ENCODE assay signal across 2 cellular contexts in genomic region chr5:1438871-1439270, GRCh38.
TF ChIP-seq lines count a peak whose summit lies in the region.

No MANE protein-coding gene starts in this region.

TF ChIP-seq in H1, 55 proteins besides CTCF, POLR2A, EP300 and RAD21:
- no peak for TF ChIP-seq RBBP5 (IDR thresholded peaks at IDR 0.05; ENCODE audit: borderline replicate concordance, low read depth, low read length)
- no peak for TF ChIP-seq BRCA1 (IDR thresholded peaks at IDR 0.05; ENCODE audit: low read depth, low read length)
- no peak for TF ChIP-seq CBX5 (IDR thresholded peaks at IDR 0.05; ENCODE audit: low read depth, low read length)
- no peak for TF ChIP-seq SUZ12 (IDR thresholded peaks at IDR 0.05; ENCODE audit: low read length)
- no peak for TF ChIP-seq CHD2 (IDR thresholded peaks at IDR 0.05; ENCODE audit: low read length)
- TF ChIP-seq TEAD4 (IDR thresholded peaks at IDR 0.05; ENCODE audit: low read depth, low read length): no peak
- no peak for TF ChIP-seq MAFK (IDR thresholded peaks at IDR 0.05; ENCODE audit: low read depth, low read length)
- TF ChIP-seq EZH2 (IDR thresholded peaks at IDR 0.05; ENCODE audit: low read depth, low read length, severe bottlenecking): no peak
- no peak for TF ChIP-seq RFX5 (IDR thresholded peaks at IDR 0.05; ENCODE audit: borderline replicate concordance, low read depth, low read length)
- no peak for TF ChIP-seq ATF3 (IDR thresholded peaks at IDR 0.05; ENCODE audit: insufficient read depth, low read depth, low read length)
- TF ChIP-seq E2F6 (IDR thresholded peaks at IDR 0.05): no peak
- no peak for TF ChIP-seq CTBP2 (IDR thresholded peaks at IDR 0.05; ENCODE audit: borderline replicate concordance, insufficient read depth, insufficient read length, low read length)
- TF ChIP-seq CREB1 (IDR thresholded peaks at IDR 0.05): no peak
- TF ChIP-seq JUND (IDR thresholded peaks at IDR 0.05; ENCODE audit: low read length): no peak
- TF ChIP-seq USF2 (IDR thresholded peaks at IDR 0.05; ENCODE audit: low read length): no peak
- TF ChIP-seq, protein P1, sequence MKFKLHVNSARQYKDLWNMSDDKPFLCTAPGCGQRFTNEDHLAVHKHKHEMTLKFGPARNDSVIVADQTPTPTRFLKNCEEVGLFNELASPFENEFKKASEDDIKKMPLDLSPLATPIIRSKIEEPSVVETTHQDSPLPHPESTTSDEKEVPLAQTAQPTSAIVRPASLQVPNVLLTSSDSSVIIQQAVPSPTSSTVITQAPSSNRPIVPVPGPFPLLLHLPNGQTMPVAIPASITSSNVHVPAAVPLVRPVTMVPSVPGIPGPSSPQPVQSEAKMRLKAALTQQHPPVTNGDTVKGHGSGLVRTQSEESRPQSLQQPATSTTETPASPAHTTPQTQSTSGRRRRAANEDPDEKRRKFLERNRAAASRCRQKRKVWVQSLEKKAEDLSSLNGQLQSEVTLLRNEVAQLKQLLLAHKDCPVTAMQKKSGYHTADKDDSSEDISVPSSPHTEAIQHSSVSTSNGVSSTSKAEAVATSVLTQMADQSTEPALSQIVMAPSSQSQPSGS (IDR thresholded peaks at IDR 0.05; ENCODE audit: low read length): no peak

TF ChIP-seq in GM12891, 5 proteins besides CTCF, POLR2A, EP300 and RAD21:
- TF ChIP-seq SPI1 (IDR thresholded peaks at IDR 0.05; ENCODE audit: low read depth, low read length) (no peak), POLR2AphosphoS5 (IDR thresholded peaks at IDR 0.05; ENCODE audit: low read depth, low read length) (no peak), TAF1 (IDR thresholded peaks at IDR 0.05; ENCODE audit: low read depth, low read length) (no peak), POU2F2 (IDR thresholded peaks at IDR 0.05; ENCODE audit: low read depth, low read length) (no peak), PAX5 (IDR thresholded peaks at IDR 0.05; ENCODE audit: insufficient read depth, low read length, severe bottlenecking) (no peak)
